Comparison of ENCODE assay signal across 7 cellular contexts in the genomic region with DNA sequence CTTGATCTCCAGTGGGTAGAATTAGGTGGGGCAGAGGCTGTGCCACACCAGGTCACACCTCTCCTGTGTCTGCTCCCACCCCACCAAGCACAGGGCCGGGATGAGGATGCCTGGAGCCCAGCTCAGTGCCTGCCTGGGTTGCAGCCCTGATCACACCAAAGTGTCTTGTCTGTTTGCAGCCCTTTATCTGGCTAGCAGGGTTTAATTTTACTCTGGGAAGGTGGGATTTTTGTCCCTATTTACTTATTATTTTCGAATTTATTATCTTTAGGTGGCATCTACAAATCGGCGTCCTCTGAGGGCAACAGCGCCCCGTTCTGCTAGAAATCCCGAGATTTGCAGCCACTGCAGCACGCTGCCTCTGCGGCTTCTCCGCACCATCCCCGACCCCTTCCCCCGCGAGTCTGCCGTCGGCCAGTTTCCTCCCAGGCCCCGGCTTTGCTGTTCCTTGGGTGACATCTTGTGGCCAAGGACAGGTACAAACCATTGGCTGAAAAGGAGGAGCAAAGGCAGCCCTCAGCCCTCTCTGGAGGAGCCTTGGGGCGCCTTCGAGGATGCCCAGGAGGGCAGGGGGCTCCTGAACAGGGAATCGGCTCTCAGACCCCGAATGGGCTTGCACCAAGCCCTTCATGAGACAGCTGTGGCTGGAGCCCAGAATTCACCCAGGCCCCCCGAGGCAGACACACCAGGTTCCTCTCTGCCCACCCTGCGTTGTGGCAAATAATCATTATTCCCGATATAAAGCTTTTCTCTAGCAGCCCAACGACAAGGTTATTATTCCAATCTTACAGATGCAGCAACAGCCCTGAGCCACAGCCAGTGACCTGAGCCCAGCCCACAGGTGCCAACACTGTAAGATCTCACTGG.
DNase-seq lines count a peak whose midpoint lies in the region; ATAC-seq and TF ChIP-seq lines count a peak whose summit lies in the region.

No MANE protein-coding gene starts in this region.

- peak overlapping the region; percentile 31; the same call in 1 of the 2 replicates for H3K9ac ChIP-seq in KMS-11

- in situ Hi-C loops in GM13976 (cut with MboI; ENCODE audit: low sequenced_read_pairs, unreplicated experiment): loop anchor here (25.0 kb wide), 2 partner anchors 512 to 587 kb away; a partner anchor contains a TSS

- DNase-seq in GM13976 (ENCODE audit: low spot score) (peak; percentile 92), SHP77 (lab: John Stamatoyannopoulos, UW) (peak; percentile 74 to 79), germinal center (ENCODE audit: low spot score) (peak; percentile 78), omental fat pad (ENCODE audit: low spot score) (no peak), substantia nigra (lab: John Stamatoyannopoulos, UW) (peak in 45 of 49 donors; percentile 2 to 71 (median 42))
- peak; percentile 83 for DNase-seq in activated effector memory CD4-positive, alpha-beta T cell treated with anti-CD3 and anti-CD28 coated beads, Interleukin-2, amount 50 U/mL, for 16 hours

- no peak overlapping the region for H3K27ac ChIP-seq in KMS-11
- no peak overlapping the region for H3K27ac ChIP-seq in substantia nigra (ENCODE audit: low read depth, low read length, poor library complexity, severe bottlenecking)

- H4K20me1 ChIP-seq in KMS-11 (ENCODE audit: insufficient read depth): no peaks in the 10 kb centered on the region

- H3K27me3 ChIP-seq in KMS-11 (ENCODE audit: insufficient read depth, low read depth): no peaks in the 10 kb centered on the region

- no peak overlapping the region for H3K4me3 ChIP-seq in KMS-11 (IDR thresholded peaks at IDR 0.05; ENCODE audit: insufficient read depth, low read depth, low read length)

- peak overlapping the region; percentile 90 for H3K4me2 ChIP-seq in KMS-11

- peak overlapping the region; percentile 76; the same call in 1 of the 2 replicates for H2AFZ ChIP-seq in KMS-11 (ENCODE audit: low read depth)

- H3K36me3 ChIP-seq in KMS-11 (ENCODE audit: insufficient read depth): no peaks in the 10 kb centered on the region

- peak; percentile 75 for ATAC-seq in omental fat pad (ENCODE audit: low FRiP score)

- no peaks in the 10 kb centered on the region for H3K4me1 ChIP-seq in KMS-11 (ENCODE audit: low read depth, poor library complexity, severe bottlenecking)

- peak; percentile 76 for TF ChIP-seq CTCF in GM13976 (IDR thresholded peaks at IDR 0.05; ENCODE audit: borderline replicate concordance, control extremely low read depth, extremely low read depth, insufficient read depth, missing control alignments)
- TF ChIP-seq CTCF in KMS-11 (conservative IDR thresholded peaks at IDR 0.05; ENCODE audit: low read depth, low read length): peak; percentile 84
- TF ChIP-seq CTCF in omental fat pad (IDR thresholded peaks at IDR 0.05): peak in 1 of 3 donors; percentile 57

- no peaks in the 10 kb centered on the region for H3K79me2 ChIP-seq in KMS-11 (ENCODE audit: insufficient read depth, low read depth)
